ENCODE assay signal across 1 cellular context in genomic region chr1:200883118-200883517, GRCh38.
TF ChIP-seq lines count a peak whose summit lies in the region.

No MANE protein-coding gene starts in this region.

TF ChIP-seq in WTC11, 78 proteins besides CTCF, POLR2A, EP300 and RAD21 (continued from another document):
- TF ChIP-seq ATF6 (CRISPR knock-in tag; IDR thresholded peaks at IDR 0.05): no peak
- no peak for TF ChIP-seq HMGXB4 (CRISPR knock-in tag; IDR thresholded peaks at IDR 0.05)
- TF ChIP-seq ARID4B (CRISPR knock-in tag; IDR thresholded peaks at IDR 0.05; ENCODE audit: borderline replicate concordance): no peak
- no peak for TF ChIP-seq CDX4 (CRISPR knock-in tag; IDR thresholded peaks at IDR 0.05; ENCODE audit: borderline replicate concordance)
- TF ChIP-seq, protein P1, sequence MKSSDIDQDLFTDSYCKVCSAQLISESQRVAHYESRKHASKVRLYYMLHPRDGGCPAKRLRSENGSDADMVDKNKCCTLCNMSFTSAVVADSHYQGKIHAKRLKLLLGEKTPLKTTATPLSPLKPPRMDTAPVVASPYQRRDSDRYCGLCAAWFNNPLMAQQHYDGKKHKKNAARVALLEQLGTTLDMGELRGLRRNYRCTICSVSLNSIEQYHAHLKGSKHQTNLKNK (CRISPR knock-in tag; IDR thresholded peaks at IDR 0.05): no peak
- TF ChIP-seq, protein P2, sequence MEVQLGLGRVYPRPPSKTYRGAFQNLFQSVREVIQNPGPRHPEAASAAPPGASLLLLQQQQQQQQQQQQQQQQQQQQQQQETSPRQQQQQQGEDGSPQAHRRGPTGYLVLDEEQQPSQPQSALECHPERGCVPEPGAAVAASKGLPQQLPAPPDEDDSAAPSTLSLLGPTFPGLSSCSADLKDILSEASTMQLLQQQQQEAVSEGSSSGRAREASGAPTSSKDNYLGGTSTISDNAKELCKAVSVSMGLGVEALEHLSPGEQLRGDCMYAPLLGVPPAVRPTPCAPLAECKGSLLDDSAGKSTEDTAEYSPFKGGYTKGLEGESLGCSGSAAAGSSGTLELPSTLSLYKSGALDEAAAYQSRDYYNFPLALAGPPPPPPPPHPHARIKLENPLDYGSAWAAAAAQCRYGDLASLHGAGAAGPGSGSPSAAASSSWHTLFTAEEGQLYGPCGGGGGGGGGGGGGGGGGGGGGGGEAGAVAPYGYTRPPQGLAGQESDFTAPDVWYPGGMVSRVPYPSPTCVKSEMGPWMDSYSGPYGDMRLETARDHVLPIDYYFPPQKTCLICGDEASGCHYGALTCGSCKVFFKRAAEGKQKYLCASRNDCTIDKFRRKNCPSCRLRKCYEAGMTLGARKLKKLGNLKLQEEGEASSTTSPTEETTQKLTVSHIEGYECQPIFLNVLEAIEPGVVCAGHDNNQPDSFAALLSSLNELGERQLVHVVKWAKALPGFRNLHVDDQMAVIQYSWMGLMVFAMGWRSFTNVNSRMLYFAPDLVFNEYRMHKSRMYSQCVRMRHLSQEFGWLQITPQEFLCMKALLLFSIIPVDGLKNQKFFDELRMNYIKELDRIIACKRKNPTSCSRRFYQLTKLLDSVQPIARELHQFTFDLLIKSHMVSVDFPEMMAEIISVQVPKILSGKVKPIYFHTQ (CRISPR knock-in tag; IDR thresholded peaks at IDR 0.05): no peak
